29 cellular contexts compared by ENCODE assay signal in the genomic region with DNA sequence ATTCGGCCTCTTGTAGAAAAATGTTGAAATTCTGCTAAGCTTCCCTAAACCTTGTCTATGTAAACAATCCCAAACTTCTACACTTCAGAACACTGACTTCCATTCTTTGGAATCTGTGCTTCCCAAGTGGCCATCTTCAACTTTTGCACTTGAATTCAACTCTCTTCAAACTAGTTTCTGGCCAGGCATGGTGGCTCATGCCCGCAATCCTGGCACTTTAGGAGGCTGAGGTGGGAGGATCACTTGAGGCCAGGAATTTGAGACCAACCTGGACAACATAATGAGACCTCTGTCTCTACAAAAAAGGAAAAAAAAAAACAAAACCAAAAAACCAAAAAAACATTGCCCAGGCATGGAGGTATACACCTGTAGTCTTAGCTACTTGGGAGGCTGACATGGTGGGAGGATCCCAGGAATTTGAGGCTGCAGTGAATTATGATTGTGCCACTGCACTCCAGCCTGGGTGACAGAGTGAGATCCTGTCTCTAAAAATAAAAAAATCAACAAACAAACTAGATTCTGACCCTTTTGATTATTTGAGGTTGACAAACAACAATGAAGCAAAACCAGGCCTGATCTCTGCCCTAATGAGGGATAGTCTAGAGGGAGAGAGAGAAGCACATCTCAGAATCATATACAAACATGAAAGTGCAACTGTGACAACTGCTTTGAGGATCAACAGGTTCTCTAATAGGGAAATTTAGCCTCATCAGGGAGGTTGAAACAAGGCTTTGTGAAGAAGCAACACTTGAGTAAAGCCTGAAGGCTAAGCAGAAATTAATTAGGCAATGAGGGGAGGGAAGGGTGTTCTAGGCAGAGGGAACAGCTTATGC. TPM values are rescaled to one million over a fixed set of nuclear protein-coding genes. Genes with fewer than 3 reads are reported as not detected.
DNase-seq lines count a peak whose midpoint lies in the region; ATAC-seq and TF ChIP-seq lines count a peak whose summit lies in the region.
"Had no signal": no experiment of that assay in that cellular context is flagged by ENCODE, and none has a peak within 500 bp of the region (broad histone marks: within the 10 kb centered on the region; RNA-seq: fewer than 3 reads in every experiment).

No MANE protein-coding gene starts in this region.

- POLR2A ChIA-PET in Caco-2 (lab: Charles Lee) = no interaction called here
- POLR2A ChIA-PET in SK-N-SH (lab: Yijun Ruan, JAX) = no interaction called here
- POLR2A ChIA-PET in CD8-positive, alpha-beta T cell (lab: Charles Lee) = interaction anchor here (0.6 kb wide), 1 partner anchor 268 kb away, joined by 3 read pairs; no protein-coding TSS in a partner anchor
- POLR2A ChIA-PET in activated CD4-positive, alpha-beta T cell treated with anti-CD3 and anti-CD28 coated beads for 36 hours (lab: Charles Lee) = no interaction called here

- peak overlapping the region; percentile 54; the same call in 1 of the 2 replicates for H3K9ac ChIP-seq in SK-N-SH
- no peak overlapping the region for H3K9ac ChIP-seq in fibroblast of lung (ENCODE audit: insufficient read depth, low read length)
- H3K9ac ChIP-seq: BLaER1 treated with 17β-estradiol and CSF1 and Interleukin-3, amounts not matched to agents 10 nM and 100 nM; neural progenitor cell had no signal

- CTCF ChIA-PET in Caco-2 (lab: Charles Lee) (interaction anchor here (0.6 kb wide), 1 partner anchor 43 kb away, joined by 3 read pairs; no protein-coding TSS in a partner anchor), SK-N-SH (lab: Yijun Ruan, JAX) (no interaction called here)
- CTCF ChIA-PET in CD8-positive, alpha-beta T cell (lab: Charles Lee) = interaction anchor here (0.8 to 4.7 kb wide), 3 partner anchors 11 to 65 kb away, joined by 3 to 47 read pairs (median 23); a partner anchor contains a TSS
- CTCF ChIA-PET in activated CD4-positive, alpha-beta T cell treated with anti-CD3 and anti-CD28 coated beads for 36 hours (lab: Charles Lee) = interaction anchor here (0.6 kb wide), 1 partner anchor 38 kb away, joined by 3 read pairs; no protein-coding TSS in a partner anchor

- H3K4me2 ChIP-seq in SK-N-SH = peak overlapping the region; percentile 64
- no peak overlapping the region for H3K4me2 ChIP-seq in fibroblast of lung (ENCODE audit: extremely low read depth, insufficient read depth, low read length)
- H3K4me2 ChIP-seq: neural progenitor cell had no signal

- no peak for TF ChIP-seq RAD21 in SK-N-SH (IDR thresholded peaks at IDR 0.05; ENCODE audit: low read length)

- 45% methylated on average over 2 of the region's 2 CpGs for WGBS in SK-N-SH (ENCODE audit: low lambda C conversion rate)

- H3K4me1 ChIP-seq in Caco-2 = peaks cover 59% of the 10 kb centered on the region
- H3K4me1 ChIP-seq in SK-N-SH (ENCODE audit: control insufficient read depth in 1 of 2, insufficient read depth in 2 of 2, low read depth in 1 of 2, low read length in 1 of 2) = peaks cover 8 to 43% of the 10 kb centered on the region in 2 experiments
- H3K4me1 ChIP-seq in fibroblast of lung (ENCODE audit: control insufficient read depth, extremely low read depth, insufficient read depth, low read length) = peaks cover 15% of the 10 kb centered on the region
- H3K4me1 ChIP-seq in CD8-positive, alpha-beta T cell (ENCODE audit: insufficient read depth, low read length) = peaks cover 4% of the 10 kb centered on the region
- H3K4me1 ChIP-seq in HAP-1 = peaks cover 7% of the 10 kb centered on the region
- H3K4me1 ChIP-seq: heart right ventricle, left ventricle myocardium inferior, neural progenitor cell, tibial nerve had no signal

- H3K36me3 Mint-ChIP-seq in Caco-2 (ENCODE audit: insufficient read depth, unreplicated experiment) = peaks cover 28% of the 10 kb centered on the region
- no peaks in the 10 kb centered on the region for H3K36me3 Mint-ChIP-seq in osteocyte (ENCODE audit: unreplicated experiment)
- peaks cover 3% of the 10 kb centered on the region for H3K36me3 Mint-ChIP-seq in CD8-positive, alpha-beta T cell
- H3K36me3 Mint-ChIP-seq in activated CD4-positive, alpha-beta T cell treated with anti-CD3 and anti-CD28 coated beads for 36 hours (ENCODE audit: low read depth) = no peaks in the 10 kb centered on the region

- H3K4me3 Mint-ChIP-seq in Caco-2 (ENCODE audit: unreplicated experiment) (peak overlapping the region; percentile 43), osteocyte (ENCODE audit: unreplicated experiment) (no peak overlapping the region)
- H3K4me3 Mint-ChIP-seq in CD8-positive, alpha-beta T cell = no peak overlapping the region
- H3K4me3 Mint-ChIP-seq in activated CD4-positive, alpha-beta T cell treated with anti-CD3 and anti-CD28 coated beads for 36 hours = no peak overlapping the region
- H3K4me3 Mint-ChIP-seq: neural progenitor cell had no signal

- in situ Hi-C loops in HAP-1 (cut with MboI; ENCODE audit: low sequenced_read_pairs) = no loop called here

- DNase-seq in Caco-2 (no peak), SK-N-SH (no peak), fibroblast of lung (ENCODE audit: low read depth in 2 of 2) (no peak), osteocyte (ENCODE audit: extremely low spot score, unreplicated experiment) (no peak), HAP-1 (ENCODE audit: low spot score in 2 of 2) (no peak), KG1 (lab: John Stamatoyannopoulos, UW) (no peak)
- DNase-seq in CD8-positive, alpha-beta T cell = no peak
- DNase-seq in activated CD4-positive, alpha-beta T cell treated with anti-CD3 and anti-CD28 coated beads for 36 hours = no peak
- DNase-seq: activated CD4-positive, alpha-beta T cell treated with anti-CD3 and anti-CD28 coated beads for 4 hours; activated naive CD4-positive, alpha-beta T cell treated with anti-CD3 and anti-CD28 coated beads, Interleukin-2, amount 50 U/mL, for 16 hours; activated T-cell treated with anti-CD3 and anti-CD28 coated beads, Interleukin-2, amount 50 U/mL, for 48 hours; anterior cingulate cortex; central memory CD4-positive, alpha-beta T cell; foreskin fibroblast; H7; heart right ventricle; left ventricle myocardium inferior; mucosa of descending colon; NCI-H1048; NCI-H187 treated with DMSO at 0.1 percent for 48 hours; NCI-H2227 treated with DMSO at 0.1 percent for 48 hours; PC-3; Right ventricle myocardium superior; stimulated activated CD4-positive, alpha-beta T cell treated with anti-CD3 and anti-CD28 coated beads, Interleukin-4, amount 100 ng/mL, for 1 hour; stimulated activated naive CD4-positive, alpha-beta T cell treated with Interleukin-2 at 50 U/mL for 16 hours had no signal

- peaks cover 45% of the 10 kb centered on the region for H3F3A ChIP-seq in SK-N-SH (replicated peaks; ENCODE audit: insufficient read depth)

- peak overlapping the region; percentile 89 for H3K27ac Mint-ChIP-seq in Caco-2 (ENCODE audit: unreplicated experiment)
- peak overlapping the region; percentile 33 for H3K27ac Mint-ChIP-seq in osteocyte (ENCODE audit: unreplicated experiment)
- H3K27ac Mint-ChIP-seq in CD8-positive, alpha-beta T cell = no peak overlapping the region
- no peak overlapping the region for H3K27ac Mint-ChIP-seq in activated CD4-positive, alpha-beta T cell treated with anti-CD3 and anti-CD28 coated beads for 36 hours
- H3K27ac Mint-ChIP-seq: neural progenitor cell had no signal

- no peaks in the 10 kb centered on the region for H3K27me3 Mint-ChIP-seq in Caco-2 (ENCODE audit: insufficient read depth, unreplicated experiment)
- no peaks in the 10 kb centered on the region for H3K27me3 Mint-ChIP-seq in osteocyte (ENCODE audit: unreplicated experiment)
- no peaks in the 10 kb centered on the region for H3K27me3 Mint-ChIP-seq in CD8-positive, alpha-beta T cell (ENCODE audit: low read depth)
- H3K27me3 Mint-ChIP-seq in activated CD4-positive, alpha-beta T cell treated with anti-CD3 and anti-CD28 coated beads for 36 hours = no peaks in the 10 kb centered on the region

- TF ChIP-seq CTCF in Caco-2 (IDR thresholded peaks at IDR 0.05; ENCODE audit: insufficient read depth in 1 of 2, low read depth in 1 of 2, low read length in 1 of 2, severe bottlenecking in 1 of 2, unreplicated experiment in 1 of 2) = no peak
- no peak for TF ChIP-seq CTCF in SK-N-SH (IDR thresholded peaks at IDR 0.05)
- TF ChIP-seq CTCF in fibroblast of lung (conservative IDR thresholded peaks at IDR 0.05 in 1 of 2, IDR thresholded peaks at IDR 0.05 in 1 of 2; ENCODE audit: low read depth in 1 of 2, low read length in 2 of 2) = no peak
- no peak for TF ChIP-seq CTCF in osteocyte (IDR thresholded peaks at IDR 0.05)
- TF ChIP-seq CTCF in CD8-positive, alpha-beta T cell (IDR thresholded peaks at IDR 0.05) = no peak

- no peak overlapping the region for H3K4me3 ChIP-seq in Caco-2 (ENCODE audit: low read depth, low read length)
- no peak overlapping the region for H3K4me3 ChIP-seq in SK-N-SH (ENCODE audit: low read depth in 2 of 2, low read length in 1 of 2)
- no peak overlapping the region for H3K4me3 ChIP-seq in fibroblast of lung (replicated peaks in 1 of 4; ENCODE audit: control extremely low read depth in 1 of 4, insufficient read depth in 1 of 4, low read depth in 3 of 4, low read length in 4 of 4)
- no peak overlapping the region for H3K4me3 ChIP-seq in CD8-positive, alpha-beta T cell (ENCODE audit: low read depth, low read length)
- H3K4me3 ChIP-seq in HAP-1 = no peak overlapping the region
- H3K4me3 ChIP-seq: BLaER1 treated with 17β-estradiol and CSF1 and Interleukin-3, amounts not matched to agents 10 nM and 100 nM; heart right ventricle; left ventricle myocardium inferior; mucosa of descending colon; neural progenitor cell; skin epidermis; tibial nerve had no signal

- BruUV-seq in Caco-2 (replicated peaks; lab: Mats Ljungman, UMichigan) = TSS peak; percentile 98

- TF ChIP-seq EP300 in SK-N-SH (IDR thresholded peaks at IDR 0.05; ENCODE audit: borderline replicate concordance in 1 of 2, low read depth in 1 of 2, low read length in 1 of 2) = no peak

- H3K27ac ChIP-seq in SK-N-SH (ENCODE audit: low read depth in 2 of 2, low read length in 1 of 2) (peak overlapping the region; percentile 78 to 96), fibroblast of lung (ENCODE audit: insufficient read depth, low read length) (peak overlapping the region; percentile 1)
- H3K27ac ChIP-seq in CD8-positive, alpha-beta T cell (ENCODE audit: low read depth, low read length) = no peak overlapping the region
- H3K27ac ChIP-seq: BLaER1 treated with 17β-estradiol and CSF1 and Interleukin-3, amounts not matched to agents 10 nM and 100 nM; heart right ventricle; left ventricle myocardium inferior; neural progenitor cell; tibial nerve had no signal

- peaks cover 33% of the 10 kb centered on the region; the same call in 1 of the 2 replicates for H3K79me2 ChIP-seq in SK-N-SH (ENCODE audit: insufficient read depth)
- H3K79me2 ChIP-seq in fibroblast of lung (ENCODE audit: control insufficient read depth, insufficient read depth, low read length) = no peaks in the 10 kb centered on the region

- peaks cover 22% of the 10 kb centered on the region for H3K9me3 ChIP-seq in Caco-2
- H3K9me3 ChIP-seq in SK-N-SH = no peaks in the 10 kb centered on the region
- no peaks in the 10 kb centered on the region for H3K9me3 ChIP-seq in fibroblast of lung (ENCODE audit: control insufficient read depth, insufficient read depth, low read depth, low read length)
- H3K9me3 ChIP-seq in CD8-positive, alpha-beta T cell (ENCODE audit: low read length) = no peaks in the 10 kb centered on the region
- H3K9me3 ChIP-seq in HAP-1 = no peaks in the 10 kb centered on the region

- H4K20me1 ChIP-seq in SK-N-SH (ENCODE audit: insufficient read depth) (no peaks in the 10 kb centered on the region), fibroblast of lung (ENCODE audit: control insufficient read depth, extremely low read depth, insufficient read depth, low read length) (no peaks in the 10 kb centered on the region)
- H4K20me1 ChIP-seq: BLaER1 treated with 17β-estradiol and CSF1 and Interleukin-3, amounts not matched to agents 10 nM and 100 nM had no signal

- H3K27me3 ChIP-seq in Caco-2 (replicated peaks; ENCODE audit: control insufficient read depth, insufficient read depth, low read length) = no peaks in the 10 kb centered on the region
- H3K27me3 ChIP-seq in SK-N-SH (ENCODE audit: insufficient read depth) = no peaks in the 10 kb centered on the region
- H3K27me3 ChIP-seq in fibroblast of lung (ENCODE audit: control insufficient read depth, insufficient read depth, low read length) = no peaks in the 10 kb centered on the region
- no peaks in the 10 kb centered on the region for H3K27me3 ChIP-seq in CD8-positive, alpha-beta T cell (ENCODE audit: insufficient read depth, low read length)
- no peaks in the 10 kb centered on the region for H3K27me3 ChIP-seq in HAP-1 (ENCODE audit: low read depth)
- H3K27me3 ChIP-seq: BLaER1 treated with 17β-estradiol and CSF1 and Interleukin-3, amounts not matched to agents 10 nM and 100 nM; neural progenitor cell; tibial nerve had no signal

- peaks cover 31% of the 10 kb centered on the region for H3K4me1 Mint-ChIP-seq in Caco-2 (ENCODE audit: low read depth, unreplicated experiment)
- H3K4me1 Mint-ChIP-seq in osteocyte (ENCODE audit: unreplicated experiment) = peaks cover 30% of the 10 kb centered on the region
- peaks cover 14% of the 10 kb centered on the region for H3K4me1 Mint-ChIP-seq in CD8-positive, alpha-beta T cell (ENCODE audit: low read depth)
- peaks cover 13% of the 10 kb centered on the region for H3K4me1 Mint-ChIP-seq in activated CD4-positive, alpha-beta T cell treated with anti-CD3 and anti-CD28 coated beads for 36 hours
- H3K4me1 Mint-ChIP-seq: neural progenitor cell had no signal

- H2AFZ ChIP-seq in SK-N-SH (ENCODE audit: low read depth) = peak overlapping the region; percentile 33; the same call in 1 of the 2 replicates
- H2AFZ ChIP-seq in fibroblast of lung (ENCODE audit: low read length) = no peak overlapping the region
- H2AFZ ChIP-seq: neural progenitor cell had no signal

- no peaks in the 10 kb centered on the region for H3K9me2 ChIP-seq in SK-N-SH

- ATAC-seq in CD8-positive, alpha-beta T cell = no peak
- no peak for ATAC-seq in activated CD4-positive, alpha-beta T cell treated with anti-CD3 and anti-CD28 coated beads for 36 hours
- ATAC-seq: heart right ventricle had no signal

- H3K9me3 Mint-ChIP-seq in Caco-2 (ENCODE audit: unreplicated experiment) (peaks cover 18% of the 10 kb centered on the region), osteocyte (ENCODE audit: unreplicated experiment) (peaks cover 5% of the 10 kb centered on the region)
- peaks cover 7% of the 10 kb centered on the region for H3K9me3 Mint-ChIP-seq in CD8-positive, alpha-beta T cell
- peaks cover 5% of the 10 kb centered on the region for H3K9me3 Mint-ChIP-seq in activated CD4-positive, alpha-beta T cell treated with anti-CD3 and anti-CD28 coated beads for 36 hours (ENCODE audit: low read depth)

- H3K36me3 ChIP-seq in Caco-2 (ENCODE audit: control insufficient read depth, insufficient read depth, low read length) = no peaks in the 10 kb centered on the region; the same call in 1 of the 2 replicates
- no peaks in the 10 kb centered on the region for H3K36me3 ChIP-seq in SK-N-SH (replicated peaks in 1 of 2; ENCODE audit: control insufficient read depth in 1 of 2, insufficient read depth in 2 of 2, low read length in 1 of 2)
- H3K36me3 ChIP-seq in fibroblast of lung (ENCODE audit: control insufficient read depth, insufficient read depth, low read length) = no peaks in the 10 kb centered on the region
- H3K36me3 ChIP-seq in CD8-positive, alpha-beta T cell (ENCODE audit: insufficient read depth, low read length) = no peaks in the 10 kb centered on the region
- H3K36me3 ChIP-seq in HAP-1 (replicated peaks) = no peaks in the 10 kb centered on the region
- H3K36me3 ChIP-seq: heart right ventricle, left ventricle myocardium inferior, neural progenitor cell, tibial nerve had no signal

- intact Hi-C loops in Caco-2 (cut with micrococcal nuclease; ENCODE audit: unreplicated experiment) = loop anchor here (1.0 to 5.0 kb wide), 6 partner anchors 11 to 97 kb away; a partner anchor contains a TSS
- intact Hi-C loops in CD8-positive, alpha-beta T cell (cut with DNase I, micrococcal nuclease) = loop anchor here in 1 of 2 experiments (1.0 kb wide), 1 partner anchor 64 kb away; no protein-coding TSS in a partner anchor
- intact Hi-C loops in activated CD4-positive, alpha-beta T cell treated with anti-CD3 and anti-CD28 coated beads for 36 hours (cut with DNase I, micrococcal nuclease) = no loop called here

RNA-seq across cellular contexts. Expression of a gene that starts 11.6 kb away (rescaled TPM):
- total RNA-seq in Caco-2 (2022) (173 and 209 TPM in 2 replicates), fibroblast of lung (40.6 and 133 TPM in 2 replicates), osteocyte (157 and 169 TPM in 2 replicates)
- polyA plus RNA-seq in SK-N-SH (2012; rRNA removed) (221 and 299 TPM in 2 replicates), fibroblast of lung (298 and 336 TPM in 2 replicates)
- polyA plus RNA-seq in SK-N-SH (2012; cell fraction: cytosol; rRNA removed) = 363 and 501 TPM in 2 replicates
- 63.0 and 90.2 TPM in 2 replicates for polyA plus RNA-seq in SK-N-SH (2012; cell fraction: nucleus; rRNA removed)
- 233 and 328 TPM in 2 replicates for polyA plus RNA-seq in fibroblast of lung (2012)
- 22.0 and 22.2 TPM in 2 replicates for polyA minus RNA-seq in fibroblast of lung (ENCODE audit: low replicate concordance)
- total RNA-seq in CD8-positive, alpha-beta T cell = 10 to 100 TPM; 27.5 to 27.9 TPM
- 10 to 100 TPM; 53.8 to 59.9 TPM for total RNA-seq in activated CD4-positive, alpha-beta T cell treated with anti-CD3 and anti-CD28 coated beads for 36 hours

Comparison
In these comparisons a context has a peak if more than half of its experiments do, and no peak if none do; other contexts are left out.
1. H3K27ac Mint-ChIP-seq: peak in Caco-2 (single experiment) and osteocyte (single experiment); none in CD8-positive, alpha-beta T cell (single experiment) and activated CD4-positive, alpha-beta T cell treated with anti-CD3 and anti-CD28 coated beads for 36 hours (single experiment).